Comparison of ENCODE assay signal across 1 cellular context in the genomic region with DNA sequence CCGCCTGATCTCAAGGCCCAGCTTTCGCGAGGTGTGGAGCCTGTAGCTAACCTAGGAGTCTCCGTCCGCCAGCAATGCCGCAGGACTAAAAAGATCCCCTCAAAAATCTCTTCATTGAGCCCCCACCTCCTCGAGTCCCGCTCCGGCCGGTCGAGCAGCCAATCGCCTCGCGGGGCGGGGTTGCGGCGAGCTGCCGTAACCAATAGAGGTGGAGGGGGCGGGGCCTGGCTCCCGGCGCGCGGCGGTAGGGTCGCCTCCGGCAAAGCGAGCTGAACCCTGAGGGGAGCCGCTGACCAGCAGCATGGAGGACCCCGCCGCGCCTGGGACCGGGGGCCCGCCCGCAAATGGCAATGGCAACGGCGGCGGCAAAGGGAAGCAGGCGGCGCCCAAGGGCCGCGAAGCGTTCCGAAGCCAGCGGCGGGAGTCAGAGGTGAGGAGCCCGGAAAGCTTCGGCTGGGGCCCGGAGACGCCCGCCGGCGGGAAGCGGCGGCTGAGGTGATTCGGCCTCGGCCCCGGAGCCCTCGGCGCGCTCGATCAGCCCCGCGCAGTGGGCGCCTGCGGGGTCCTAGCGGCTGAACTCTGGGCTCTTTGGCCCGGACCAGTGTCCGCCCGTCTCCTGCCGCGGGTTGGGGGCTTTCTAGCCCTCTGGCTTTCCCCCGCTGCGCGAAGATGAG.
A peak's percentile ranks its signal among the peaks of the same experiment; 100 is the strongest.
TF ChIP-seq lines count a peak whose summit lies in the region.

STRIP2 (plus strand) TSS at position 261 of the 674 bp plus-strand sequence; CDS start at position 302, 41 bp downstream.

TF ChIP-seq in K562, 482 proteins besides CTCF, POLR2A, EP300 and RAD21 (continued from another document and continues in another):
- TF ChIP-seq ZNF449 (CRISPR knock-in tag; IDR thresholded peaks at IDR 0.05) = no peak
- no peak for TF ChIP-seq HBP1 (CRISPR knock-in tag; IDR thresholded peaks at IDR 0.05)
- no peak for TF ChIP-seq BDP1 (IDR thresholded peaks at IDR 0.05; ENCODE audit: insufficient read depth, insufficient read length)
- TF ChIP-seq, protein P1, sequence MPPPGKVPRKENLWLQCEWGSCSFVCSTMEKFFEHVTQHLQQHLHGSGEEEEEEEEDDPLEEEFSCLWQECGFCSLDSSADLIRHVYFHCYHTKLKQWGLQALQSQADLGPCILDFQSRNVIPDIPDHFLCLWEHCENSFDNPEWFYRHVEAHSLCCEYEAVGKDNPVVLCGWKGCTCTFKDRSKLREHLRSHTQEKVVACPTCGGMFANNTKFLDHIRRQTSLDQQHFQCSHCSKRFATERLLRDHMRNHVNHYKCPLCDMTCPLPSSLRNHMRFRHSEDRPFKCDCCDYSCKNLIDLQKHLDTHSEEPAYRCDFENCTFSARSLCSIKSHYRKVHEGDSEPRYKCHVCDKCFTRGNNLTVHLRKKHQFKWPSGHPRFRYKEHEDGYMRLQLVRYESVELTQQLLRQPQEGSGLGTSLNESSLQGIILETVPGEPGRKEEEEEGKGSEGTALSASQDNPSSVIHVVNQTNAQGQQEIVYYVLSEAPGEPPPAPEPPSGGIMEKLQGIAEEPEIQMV (tag; conservative IDR thresholded peaks at IDR 0.05; ENCODE audit: low read depth) = no peak
- TF ChIP-seq TBL1XR1 (IDR thresholded peaks at IDR 0.05; ENCODE audit: low read length in 2 of 2) = no peak
- TF ChIP-seq REST (CRISPR knock-in tag; IDR thresholded peaks at IDR 0.05; ENCODE audit: low read depth) = peak; percentile 76
- TF ChIP-seq CCAR2 (IDR thresholded peaks at IDR 0.05; ENCODE audit: low read depth, low read length) = no peak
- no peak for TF ChIP-seq FOXA1 (IDR thresholded peaks at IDR 0.05; ENCODE audit: borderline replicate concordance)
- TF ChIP-seq MGA (IDR thresholded peaks at IDR 0.05) = peak; percentile 8; the same call in 1 of the 2 replicates
- TF ChIP-seq HSF4 (CRISPR knock-in tag; IDR thresholded peaks at IDR 0.05; ENCODE audit: borderline replicate concordance) = no peak
- no peak; the same call in 1 of the 2 replicates for TF ChIP-seq LCOR (CRISPR knock-in tag; IDR thresholded peaks at IDR 0.05)
- TF ChIP-seq ZNF778 (CRISPR knock-in tag; IDR thresholded peaks at IDR 0.05) = no peak
- TF ChIP-seq, protein P2, sequence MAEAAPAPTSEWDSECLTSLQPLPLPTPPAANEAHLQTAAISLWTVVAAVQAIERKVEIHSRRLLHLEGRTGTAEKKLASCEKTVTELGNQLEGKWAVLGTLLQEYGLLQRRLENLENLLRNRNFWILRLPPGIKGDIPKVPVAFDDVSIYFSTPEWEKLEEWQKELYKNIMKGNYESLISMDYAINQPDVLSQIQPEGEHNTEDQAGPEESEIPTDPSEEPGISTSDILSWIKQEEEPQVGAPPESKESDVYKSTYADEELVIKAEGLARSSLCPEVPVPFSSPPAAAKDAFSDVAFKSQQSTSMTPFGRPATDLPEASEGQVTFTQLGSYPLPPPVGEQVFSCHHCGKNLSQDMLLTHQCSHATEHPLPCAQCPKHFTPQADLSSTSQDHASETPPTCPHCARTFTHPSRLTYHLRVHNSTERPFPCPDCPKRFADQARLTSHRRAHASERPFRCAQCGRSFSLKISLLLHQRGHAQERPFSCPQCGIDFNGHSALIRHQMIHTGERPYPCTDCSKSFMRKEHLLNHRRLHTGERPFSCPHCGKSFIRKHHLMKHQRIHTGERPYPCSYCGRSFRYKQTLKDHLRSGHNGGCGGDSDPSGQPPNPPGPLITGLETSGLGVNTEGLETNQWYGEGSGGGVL (CRISPR knock-in tag; IDR thresholded peaks at IDR 0.05) = no peak
- TF ChIP-seq, protein P3, sequence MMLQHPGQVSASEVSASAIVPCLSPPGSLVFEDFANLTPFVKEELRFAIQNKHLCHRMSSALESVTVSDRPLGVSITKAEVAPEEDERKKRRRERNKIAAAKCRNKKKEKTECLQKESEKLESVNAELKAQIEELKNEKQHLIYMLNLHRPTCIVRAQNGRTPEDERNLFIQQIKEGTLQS (IDR thresholded peaks at IDR 0.05) = no peak
- TF ChIP-seq, protein P3 (CRISPR knock-in tag; conservative IDR thresholded peaks at IDR 0.05) = no peak
- TF ChIP-seq RFX5 (IDR thresholded peaks at IDR 0.05; ENCODE audit: low read depth, low read length) = no peak
- TF ChIP-seq MAZ (CRISPR knock-in tag; conservative IDR thresholded peaks at IDR 0.05 in 1 of 2, IDR thresholded peaks at IDR 0.05 in 1 of 2) = peak; percentile 90 to 96
- no peak for TF ChIP-seq PPARD (CRISPR knock-in tag; IDR thresholded peaks at IDR 0.05)
- TF ChIP-seq RUNX1 (IDR thresholded peaks at IDR 0.05; ENCODE audit: low read depth) = no peak
- 0 out of 2 replicates have a peak, but pooled peaks have one; percentile 29 for TF ChIP-seq GTF2A2 (tag; IDR thresholded peaks at IDR 0.05)
- TF ChIP-seq CHAMP1 (IDR thresholded peaks at IDR 0.05) = no peak
